11 cellular contexts compared by ENCODE assay signal in the genomic region with DNA sequence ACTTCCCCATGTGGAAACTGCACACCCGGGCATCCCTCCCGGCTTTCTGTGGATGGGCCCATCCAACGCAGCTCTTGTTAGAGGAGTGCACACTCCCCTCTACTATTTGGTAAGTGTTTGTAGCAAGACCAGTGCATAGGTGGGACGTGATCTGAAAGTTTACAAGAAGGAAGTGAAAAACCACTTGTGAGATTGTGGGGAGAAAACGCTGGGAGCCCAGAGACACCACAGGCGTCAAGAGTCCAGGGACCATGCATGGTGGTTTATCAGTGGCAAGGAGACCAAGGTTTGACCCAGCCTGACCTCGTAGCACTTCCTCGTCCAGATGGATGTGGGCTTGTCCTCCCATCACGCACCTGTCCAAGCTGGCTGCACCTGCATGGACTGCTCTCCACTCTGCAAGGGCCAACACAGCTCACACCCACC. TPM values are rescaled to one million over a fixed set of nuclear protein-coding genes. Genes with fewer than 3 reads are reported as not detected.
DNase-seq lines count a peak whose midpoint lies in the region; ATAC-seq lines count a peak whose summit lies in the region.
"Had no signal": no experiment of that assay in that cellular context is flagged by ENCODE, and none has a peak within 500 bp of the region (broad histone marks: within the 10 kb centered on the region; RNA-seq: fewer than 3 reads in every experiment).

No MANE protein-coding gene starts in this region.

- peaks cover 26% of the 10 kb centered on the region for H3K4me1 ChIP-seq in CD4-positive, CD25-positive, alpha-beta regulatory T cell (ENCODE audit: control insufficient read depth, insufficient read depth, low read length, poor library complexity, severe bottlenecking)

- no peak overlapping the region for H3K4me3 ChIP-seq in CD4-positive, CD25-positive, alpha-beta regulatory T cell (ENCODE audit: low read depth, low read length)
- H3K4me3 ChIP-seq: PC-9 had no signal

- H3K27ac ChIP-seq in CD4-positive, CD25-positive, alpha-beta regulatory T cell (ENCODE audit: insufficient read depth, low read length, poor library complexity, severe bottlenecking), result no peak overlapping the region
- H3K27ac ChIP-seq: PC-9 had no signal

- peak overlapping the region in 1 of 4 donors; percentile 62 for H3K4me3 Mint-ChIP-seq in CD4-positive, CD25-positive, alpha-beta regulatory T cell
- peak overlapping the region; percentile 58 for H3K4me3 Mint-ChIP-seq in activated naive CD8-positive, alpha-beta T cell treated with anti-CD3 and anti-CD28 coated beads for 36 hours
- H3K4me3 Mint-ChIP-seq: CD14-positive monocyte had no signal

- H3K4me1 Mint-ChIP-seq in CD4-positive, CD25-positive, alpha-beta regulatory T cell, result peaks cover 6 to 67% (median 27%) of the 10 kb centered on the region in 4 donors
- H3K4me1 Mint-ChIP-seq in activated naive CD8-positive, alpha-beta T cell treated with anti-CD3 and anti-CD28 coated beads for 36 hours, result peaks cover 61% of the 10 kb centered on the region

- no peak for ATAC-seq in CD4-positive, CD25-positive, alpha-beta regulatory T cell (ENCODE audit: low read depth in 2 of 2)
- ATAC-seq in GM19438 (IDR thresholded peaks at IDR 0.05; ENCODE audit: low read depth, unreplicated experiment) (peak; percentile 74), HG03378 (IDR thresholded peaks at IDR 0.05; ENCODE audit: unreplicated experiment) (peak; percentile 96)

- no peaks in the 10 kb centered on the region for H3K9me3 Mint-ChIP-seq in CD4-positive, CD25-positive, alpha-beta regulatory T cell
- H3K9me3 Mint-ChIP-seq in activated naive CD8-positive, alpha-beta T cell treated with anti-CD3 and anti-CD28 coated beads for 36 hours, result no peaks in the 10 kb centered on the region
- H3K9me3 Mint-ChIP-seq: CD14-positive monocyte, IgD-negative memory B cell had no signal

- peak in 1 of 3 donors; percentile 10 for DNase-seq in CD4-positive, CD25-positive, alpha-beta regulatory T cell
- no peak for DNase-seq in activated naive CD8-positive, alpha-beta T cell treated with anti-CD3 and anti-CD28 coated beads for 36 hours
- DNase-seq in DMS 273 treated with DMSO at 0.1 percent for 48 hours (lab: John Stamatoyannopoulos, UW) (no peak), cerebellar cortex (ENCODE audit: low spot score) (no peak), SW 1271 (lab: John Stamatoyannopoulos, UW) (no peak), RKO (ENCODE audit: low spot score) (no peak)
- DNase-seq: PC-9 had no signal

- no peaks in the 10 kb centered on the region for H3K27me3 Mint-ChIP-seq in CD4-positive, CD25-positive, alpha-beta regulatory T cell
- H3K27me3 Mint-ChIP-seq in activated naive CD8-positive, alpha-beta T cell treated with anti-CD3 and anti-CD28 coated beads for 36 hours, result no peaks in the 10 kb centered on the region

- H3K36me3 ChIP-seq in CD4-positive, CD25-positive, alpha-beta regulatory T cell (ENCODE audit: control insufficient read depth, insufficient read depth, low read length), result no peaks in the 10 kb centered on the region

- H3K27ac Mint-ChIP-seq in CD4-positive, CD25-positive, alpha-beta regulatory T cell, result peak overlapping the region; percentile 32 to 81 (median 77)
- peak overlapping the region; percentile 77 for H3K27ac Mint-ChIP-seq in activated naive CD8-positive, alpha-beta T cell treated with anti-CD3 and anti-CD28 coated beads for 36 hours
- H3K27ac Mint-ChIP-seq: IgD-negative memory B cell had no signal

- H3K36me3 Mint-ChIP-seq in CD4-positive, CD25-positive, alpha-beta regulatory T cell, result peaks cover 4% of the 10 kb centered on the region
- peaks cover 20% of the 10 kb centered on the region for H3K36me3 Mint-ChIP-seq in activated naive CD8-positive, alpha-beta T cell treated with anti-CD3 and anti-CD28 coated beads for 36 hours
- H3K36me3 Mint-ChIP-seq: CD14-positive monocyte, IgD-negative memory B cell had no signal

- H3K9me3 ChIP-seq in CD4-positive, CD25-positive, alpha-beta regulatory T cell (ENCODE audit: control insufficient read depth in 2 of 2, low read length in 2 of 2), result no peaks in the 10 kb centered on the region

- no peaks in the 10 kb centered on the region for H3K27me3 ChIP-seq in CD4-positive, CD25-positive, alpha-beta regulatory T cell (ENCODE audit: control insufficient read depth, insufficient read depth, low read length)

RNA-seq across cellular contexts. Expression of a gene that starts 51.6 kb away (rescaled TPM):
- total RNA-seq in CD4-positive, CD25-positive, alpha-beta regulatory T cell, result 16.1 TPM
- 1 to 10 TPM; 2.8 to 5.6 (median 4.6) TPM for polyA plus RNA-seq in CD4-positive, CD25-positive, alpha-beta regulatory T cell
- 10 to 100 TPM; 23.9 to 26.8 TPM for total RNA-seq in activated naive CD8-positive, alpha-beta T cell treated with anti-CD3 and anti-CD28 coated beads for 36 hours
- total RNA-seq: PC-9 had no signal

Comparison
In these comparisons a context has a peak if more than half of its experiments do, and no peak if none do; other contexts are left out.
1. ATAC-seq: peak in GM19438 (single experiment) and HG03378 (single experiment); none in CD4-positive, CD25-positive, alpha-beta regulatory T cell (0 of 2).